In genomic region chr19:19517235-19517619, GRCh38 we compare ENCODE assay signal across 2 cellular contexts.
TF ChIP-seq lines count a peak whose summit lies in the region.

No MANE protein-coding gene starts in this region.

TF ChIP-seq in SK-N-SH, 30 proteins besides CTCF, POLR2A, EP300 and RAD21 (continued from another document):
- TF ChIP-seq USF1 (IDR thresholded peaks at IDR 0.05; ENCODE audit: borderline replicate concordance, low read depth) (no peak), IRF3 (IDR thresholded peaks at IDR 0.05; ENCODE audit: low read depth, low read length) (no peak), FOXM1 (IDR thresholded peaks at IDR 0.05; ENCODE audit: low read depth) (no peak), ZBTB33 (IDR thresholded peaks at IDR 0.05; ENCODE audit: borderline replicate concordance, low read depth) (no peak), GABPA (IDR thresholded peaks at IDR 0.05; ENCODE audit: low read depth) (no peak)

TF ChIP-seq in SK-N-SH treated with all-trans-retinoic acid at 6 μM for 48 hours, 23 proteins besides CTCF, POLR2A, EP300 and RAD21 (continued from another document):
- no peak for TF ChIP-seq CSRNP3 (CRISPR knock-in tag; IDR thresholded peaks at IDR 0.05)
TF ChIP-seq in SK-N-SH treated with all-trans-retinoic acid at 6 μM for 48 hours: peak in this region for 0.
